33 cellular contexts compared by ENCODE assay signal in the genomic region with DNA sequence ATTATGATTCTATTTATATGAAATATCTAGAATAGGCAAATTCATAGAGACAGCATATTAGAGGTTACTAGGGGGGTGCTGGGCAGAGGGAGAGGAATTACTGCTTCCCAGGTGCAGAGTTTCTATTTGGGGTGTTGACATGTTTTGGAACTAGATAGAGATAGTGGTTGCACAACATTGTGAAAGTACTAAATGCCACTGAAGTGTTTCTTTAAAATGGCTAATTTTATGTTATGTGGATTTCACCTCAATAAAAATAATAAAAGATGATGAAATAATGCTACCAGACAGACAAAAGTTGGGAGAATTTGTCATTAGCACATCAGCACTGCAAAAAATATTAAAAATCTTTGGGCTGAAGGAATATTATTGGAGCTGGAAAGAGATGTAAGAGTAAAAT.
"Had no signal": no experiment of that assay in that cellular context is flagged by ENCODE, and none has a peak within 500 bp of the region (broad histone marks: within the 10 kb centered on the region; RNA-seq: fewer than 3 reads in every experiment).

No MANE protein-coding gene starts in this region.

- DNase-seq: activated B cell treated with CpG ODN at 0.5 μM for 24 hours; activated CD4-positive, alpha-beta memory T cell treated with anti-CD3 and anti-CD28 coated beads for 36 hours; activated CD4-positive, alpha-beta T cell treated with anti-CD3 and anti-CD28 coated beads for 4 hours; activated CD4-positive, alpha-beta T cell treated with anti-CD3 and anti-CD28 coated beads, Interleukin-2, amount 10 ng/mL, durations not matched to agents 24 days and 14 days; activated CD4-positive, alpha-beta T cell treated with anti-CD3 and anti-CD28 coated beads, Interleukin-2, amount 50 U/mL, for 1 hour; activated CD4-positive, alpha-beta T cell treated with anti-CD3 and anti-CD28 coated beads, Interleukin-2, amount 50 U/mL, for 4 hours; activated CD4-positive, CD25-positive, alpha-beta regulatory T cell treated with anti-CD3 and anti-CD28 coated beads, Interleukin-2, amount 50 U/mL, for 72 hours; activated CD8-positive, alpha-beta memory T cell treated with anti-CD3 and anti-CD28 coated beads, Interleukin-2, amount 50 U/mL, for 4 hours; activated CD8-positive, alpha-beta T cell treated with anti-CD3 and anti-CD28 coated beads for 36 hours; activated effector memory CD4-positive, alpha-beta T cell treated with anti-CD3 and anti-CD28 coated beads, Interleukin-2, amount 50 U/mL, for 16 hours; activated gamma-delta T cell treated with Interleukin-2 at 50 U/mL for 16 hours; activated naive CD4-positive, alpha-beta T cell; activated naive CD4-positive, alpha-beta T cell treated with anti-CD3 and anti-CD28 coated beads for 36 hours; activated naive CD4-positive, alpha-beta T cell treated with anti-CD3 and anti-CD28 coated beads, Interleukin-2, amount 50 U/mL, for 16 hours; activated naive CD8-positive, alpha-beta T cell treated with anti-CD3 and anti-CD28 coated beads for 36 hours; activated T-cell treated with anti-CD3 and anti-CD28 coated beads for 4 hours; activated T-cell treated with anti-CD3 and anti-CD28 coated beads, Interleukin-2, amount 50 U/mL, for 1 hour; activated T-cell treated with anti-CD3 and anti-CD28 coated beads, Interleukin-2, amount 50 U/mL, for 4 hours; activated T-cell treated with anti-CD3 and anti-CD28 coated beads, Interleukin-2, amount 50 U/mL, for 72 hours; adrenal gland; amniotic stem cell; aorta; body of pancreas; brain microvascular endothelial cell; central memory CD4-positive, alpha-beta T cell; T-helper 2 cell; T-helper 9 cell had no signal

- H3K36me3 ChIP-seq: adrenal gland, brain microvascular endothelial cell, breast epithelium had no signal

- H3K27me3 ChIP-seq: adrenal gland, body of pancreas, brain microvascular endothelial cell, breast epithelium had no signal

- H3K4me1 ChIP-seq: adrenal gland, body of pancreas, breast epithelium had no signal

- ATAC-seq: activated CD8-positive, alpha-beta T cell treated with anti-CD3 and anti-CD28 coated beads for 36 hours; activated naive CD4-positive, alpha-beta T cell treated with anti-CD3 and anti-CD28 coated beads, Interleukin-2, amount 50 U/mL, for 72 hours; activated T-cell treated with anti-CD3 and anti-CD28 coated beads, Interleukin-2, amount 50 U/mL, for 4 hours; activated T-cell treated with anti-CD3 and anti-CD28 coated beads, Interleukin-2, amount 50 U/mL, for 72 hours; activated T-helper 17 cell treated with anti-CD3 and anti-CD28 coated beads, Interleukin-2, amount 50 U/mL, for 72 hours; body of pancreas had no signal

- H3K27ac ChIP-seq: adrenal gland, body of pancreas, brain microvascular endothelial cell, breast epithelium, VCaP had no signal

- FAIRE-seq: astrocyte, TTC549 had no signal

- H3K4me3 ChIP-seq: adrenal gland, body of pancreas, breast epithelium had no signal
